8 cellular contexts compared by ENCODE assay signal in the genomic region with DNA sequence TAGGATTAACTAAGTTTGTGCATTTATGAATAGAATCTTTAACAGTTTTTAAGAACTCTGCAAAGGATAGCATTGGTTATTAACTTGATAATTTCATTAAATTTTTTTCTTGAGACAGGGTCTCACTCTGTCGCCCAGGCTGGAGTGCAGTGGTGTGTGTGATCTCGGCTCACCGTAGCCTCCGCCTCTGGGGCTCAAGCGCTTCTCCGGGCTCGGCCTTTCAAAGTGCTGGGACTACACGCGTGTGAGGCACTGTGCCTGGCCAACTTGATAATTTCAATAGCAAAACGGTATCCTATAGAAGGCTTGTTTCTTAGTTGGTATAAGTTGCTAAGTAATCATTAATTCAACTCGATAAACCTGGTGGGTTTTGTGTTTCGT. TPM values are rescaled to one million over a fixed set of nuclear protein-coding genes. Genes with fewer than 3 reads are reported as not detected.
DNase-seq lines count a peak whose midpoint lies in the region; ATAC-seq and TF ChIP-seq lines count a peak whose summit lies in the region.

No MANE protein-coding gene starts in this region.

- no peaks in the 10 kb centered on the region for H3K36me3 ChIP-seq in MM.1S (replicated peaks; ENCODE audit: insufficient read depth, low read length)
- no peaks in the 10 kb centered on the region for H3K36me3 ChIP-seq in endocrine pancreas (ENCODE audit: control insufficient read depth, insufficient read depth, low read length)
- H3K36me3 ChIP-seq in osteoblast (ENCODE audit: insufficient read depth, low read length): peaks cover under 1% of the 10 kb centered on the region
- H3K36me3 ChIP-seq in HAP-1 (replicated peaks): peaks cover 22% of the 10 kb centered on the region

- H3K9ac ChIP-seq in MM.1S (ENCODE audit: low read length) (peak overlapping the region; percentile 44; the same call in 1 of the 2 replicates), endocrine pancreas (ENCODE audit: control insufficient read depth, insufficient read depth, low read length) (peak overlapping the region; percentile 52)

- no peaks in the 10 kb centered on the region for H4K20me1 ChIP-seq in MM.1S (ENCODE audit: insufficient read depth, low read length)
- H4K20me1 ChIP-seq in osteoblast (ENCODE audit: insufficient read depth, low read length): no peaks in the 10 kb centered on the region

- peak overlapping the region; percentile 30 for H2AFZ ChIP-seq in MM.1S (ENCODE audit: low read length)
- peak overlapping the region; percentile 94 for H2AFZ ChIP-seq in osteoblast (ENCODE audit: low read length)

- H3K4me1 ChIP-seq in MM.1S (ENCODE audit: low read length) (no peaks in the 10 kb centered on the region), endocrine pancreas (ENCODE audit: control insufficient read depth, insufficient read depth, low read length) (peaks cover 30% of the 10 kb centered on the region), osteoblast (ENCODE audit: insufficient read depth, low read length) (peaks cover 8% of the 10 kb centered on the region), HAP-1 (no peaks in the 10 kb centered on the region)

- H3F3A ChIP-seq in MM.1S (ENCODE audit: insufficient read depth, low read length): no peaks in the 10 kb centered on the region

- no peaks in the 10 kb centered on the region for H3K27me3 ChIP-seq in MM.1S (replicated peaks; ENCODE audit: insufficient read depth, low read length)
- no peaks in the 10 kb centered on the region for H3K27me3 ChIP-seq in endocrine pancreas (ENCODE audit: control insufficient read depth, insufficient read depth, low read length)
- no peaks in the 10 kb centered on the region for H3K27me3 ChIP-seq in osteoblast (ENCODE audit: insufficient read depth, low read length)
- no peaks in the 10 kb centered on the region for H3K27me3 ChIP-seq in HAP-1 (ENCODE audit: low read depth)

- H3K9me3 ChIP-seq in MM.1S (replicated peaks; ENCODE audit: insufficient read depth, low read length): no peaks in the 10 kb centered on the region
- no peaks in the 10 kb centered on the region for H3K9me3 ChIP-seq in endocrine pancreas (ENCODE audit: control insufficient read depth, low read length)
- H3K9me3 ChIP-seq in osteoblast (ENCODE audit: low read depth, low read length): no peaks in the 10 kb centered on the region
- no peaks in the 10 kb centered on the region for H3K9me3 ChIP-seq in HAP-1

- H3K79me2 ChIP-seq in MM.1S (ENCODE audit: low read length) (no peaks in the 10 kb centered on the region), osteoblast (ENCODE audit: insufficient read depth, low read length) (peaks cover 1% of the 10 kb centered on the region)

- DNase-seq in G401 (ENCODE audit: low spot score) (peak; percentile 22), MM.1S (no peak), osteoblast (ENCODE audit: insufficient read length, low spot score, missing footprints) (no peak), HAP-1 (ENCODE audit: low spot score in 2 of 2) (no peak), NCI-H2107 treated with DMSO at 0.1 percent for 48 hours (lab: John Stamatoyannopoulos, UW; ENCODE audit: unreplicated experiment) (no peak), NCI-H446 (lab: John Stamatoyannopoulos, UW) (no peak)

- in situ Hi-C loops in G401 (cut with HindIII; ENCODE audit: low sequenced_read_pairs): no loop called here
- in situ Hi-C loops in HAP-1 (cut with MboI; ENCODE audit: low sequenced_read_pairs): no loop called here

- H3K27ac ChIP-seq in MM.1S (ENCODE audit: low read length) (peak overlapping the region; percentile 29; the same call in 1 of the 2 replicates), osteoblast (ENCODE audit: low read depth, low read length) (peak overlapping the region; percentile 52)

- H3K9me2 ChIP-seq in MM.1S (replicated peaks; ENCODE audit: insufficient read depth, low read length): no peaks in the 10 kb centered on the region

- ATAC-seq in GM21526 (IDR thresholded peaks at IDR 0.05; ENCODE audit: low FRiP score, unreplicated experiment): peak; percentile 24

- TF ChIP-seq CTCF in MM.1S (IDR thresholded peaks at IDR 0.05; ENCODE audit: low read length) (no peak), osteoblast (IDR thresholded peaks at IDR 0.05; ENCODE audit: extremely low read depth, low read depth, low read length) (no peak)

- H3K4me2 ChIP-seq in MM.1S (ENCODE audit: low read depth, low read length) (peak overlapping the region; percentile 67), osteoblast (ENCODE audit: insufficient read depth, low read length) (peak overlapping the region; percentile 98)

- H3K4me3 ChIP-seq in MM.1S (ENCODE audit: low read length) (peak overlapping the region; percentile 68), endocrine pancreas (ENCODE audit: control insufficient read depth, insufficient read depth, low read length) (peak overlapping the region; percentile 48), osteoblast (ENCODE audit: insufficient read depth, low read length) (peak overlapping the region; percentile 83), HAP-1 (no peak overlapping the region)

RNA-seq across cellular contexts. Expression of gene ADNP2, which starts 38.0 kb away (rescaled TPM):
- 25.1 and 27.3 TPM in 2 replicates for total RNA-seq in G401 (2014; rRNA removed; shearing (Covaris generic))
- 22.1 and 22.4 TPM in 2 replicates for total RNA-seq in osteoblast
